ENCODE assay signal across 8 cellular contexts in the genomic region with DNA sequence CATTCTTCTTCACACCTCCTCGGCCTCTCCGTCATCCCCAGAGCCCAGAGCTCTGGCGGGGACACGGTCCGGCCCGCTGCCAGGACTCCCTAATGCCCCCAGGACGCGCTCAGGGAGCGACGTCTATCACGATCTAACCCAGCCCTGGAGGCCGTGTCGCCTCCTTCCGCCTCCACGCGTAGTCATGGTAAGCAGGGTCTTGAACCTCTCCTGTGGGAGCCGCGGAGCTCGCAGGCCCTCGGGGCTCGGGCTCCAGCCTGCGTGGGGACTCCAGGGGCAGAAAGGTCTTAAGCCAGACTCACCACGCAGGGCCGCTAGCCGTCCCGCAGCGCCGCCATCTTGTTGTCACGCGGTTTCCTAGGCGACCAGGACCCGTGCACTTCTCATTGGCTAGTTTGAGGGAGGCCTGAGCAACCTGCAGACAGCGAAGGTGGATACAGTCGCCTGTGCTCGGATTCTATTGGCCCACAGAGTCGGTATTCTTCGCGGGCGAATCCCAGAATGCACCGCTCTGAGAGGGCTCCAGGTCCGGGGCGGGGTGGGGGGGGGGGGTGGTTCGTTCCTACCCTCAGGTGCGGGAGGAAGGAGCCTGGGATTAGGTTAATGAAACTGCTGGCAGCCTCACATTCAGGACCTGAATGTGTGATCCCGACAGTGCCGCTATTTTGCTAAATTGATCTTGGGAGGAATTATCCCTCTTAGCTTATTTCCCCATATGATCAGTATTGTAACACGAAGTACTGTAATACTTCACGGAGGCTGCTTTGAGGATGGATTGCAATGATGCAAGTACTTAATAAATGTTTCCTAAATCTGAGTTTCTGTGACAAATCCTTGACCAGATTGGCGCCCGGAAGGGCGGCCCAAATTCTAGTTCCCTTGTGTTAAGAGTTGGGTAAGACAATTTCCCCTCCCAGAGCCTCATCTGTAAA. TPM values are rescaled to one million over a fixed set of nuclear protein-coding genes. Genes with fewer than 3 reads are reported as not detected.
DNase-seq lines count a peak whose midpoint lies in the region; ATAC-seq and TF ChIP-seq lines count a peak whose summit lies in the region.

A gene with protein sequence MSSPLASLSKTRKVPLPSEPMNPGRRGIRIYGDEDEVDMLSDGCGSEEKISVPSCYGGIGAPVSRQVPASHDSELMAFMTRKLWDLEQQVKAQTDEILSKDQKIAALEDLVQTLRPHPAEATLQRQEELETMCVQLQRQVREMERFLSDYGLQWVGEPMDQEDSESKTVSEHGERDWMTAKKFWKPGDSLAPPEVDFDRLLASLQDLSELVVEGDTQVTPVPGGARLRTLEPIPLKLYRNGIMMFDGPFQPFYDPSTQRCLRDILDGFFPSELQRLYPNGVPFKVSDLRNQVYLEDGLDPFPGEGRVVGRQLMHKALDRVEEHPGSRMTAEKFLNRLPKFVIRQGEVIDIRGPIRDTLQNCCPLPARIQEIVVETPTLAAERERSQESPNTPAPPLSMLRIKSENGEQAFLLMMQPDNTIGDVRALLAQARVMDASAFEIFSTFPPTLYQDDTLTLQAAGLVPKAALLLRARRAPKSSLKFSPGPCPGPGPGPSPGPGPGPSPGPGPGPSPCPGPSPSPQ (minus strand): TSS at position 347 of the 932 bp plus-strand sequence. CDS start 3,753 bp downstream, outside the sequence.

- peaks cover 12% of the 10 kb centered on the region for H3K79me2 ChIP-seq in neural cell (replicated peaks; ENCODE audit: insufficient read depth, low read length)

- peak within 1 kb of the TSS; percentile 98 to 99 for H3K4me3 Mint-ChIP-seq in stimulated activated naive CD8-positive, alpha-beta T cell treated with anti-CD3 and anti-CD28 coated beads, Interleukin-15, amount 100 ng/mL, for 72 hours

- TF ChIP-seq RAD21 in neural cell (conservative IDR thresholded peaks at IDR 0.05): peak; percentile 31

- H3K27me3 Mint-ChIP-seq in stimulated activated naive CD8-positive, alpha-beta T cell treated with anti-CD3 and anti-CD28 coated beads, Interleukin-15, amount 100 ng/mL, for 72 hours: no peaks in the 10 kb centered on the region

- H3K36me3 ChIP-seq in HAP-1 (replicated peaks) (no peaks in the 10 kb centered on the region), MG63 (no peaks in the 10 kb centered on the region), neural cell (ENCODE audit: insufficient read depth, low read length) (no peaks in the 10 kb centered on the region)

- H3K9ac ChIP-seq in neural cell (ENCODE audit: low read length): peak within 1 kb of the TSS; percentile 69

- H3K27me3 ChIP-seq in HAP-1 (ENCODE audit: low read depth): no peaks in the 10 kb centered on the region
- H3K27me3 ChIP-seq in MG63: no peaks in the 10 kb centered on the region
- H3K27me3 ChIP-seq in neural cell (ENCODE audit: insufficient read depth, low read depth, low read length): no peaks in the 10 kb centered on the region

- H3K9me3 Mint-ChIP-seq in stimulated activated naive CD8-positive, alpha-beta T cell treated with anti-CD3 and anti-CD28 coated beads, Interleukin-15, amount 100 ng/mL, for 72 hours: no peaks in the 10 kb centered on the region

- ATAC-seq in stimulated activated naive CD8-positive, alpha-beta T cell treated with anti-CD3 and anti-CD28 coated beads, Interleukin-15, amount 100 ng/mL, for 72 hours: peak; percentile 98

- peak within 1 kb of the TSS; percentile 88 for H3K4me2 ChIP-seq in neural cell (ENCODE audit: low read length)

- no peaks in the 10 kb centered on the region for H4K20me1 ChIP-seq in neural cell (ENCODE audit: insufficient read depth)

- no peak for TF ChIP-seq EP300 in neural cell (conservative IDR thresholded peaks at IDR 0.05; ENCODE audit: poor library complexity, severe bottlenecking)

- peak within 1 kb of the TSS; percentile 88 for H2AFZ ChIP-seq in neural cell (ENCODE audit: low read depth, low read length)

- peaks cover 45% of the 10 kb centered on the region for H3K4me1 Mint-ChIP-seq in stimulated activated naive CD8-positive, alpha-beta T cell treated with anti-CD3 and anti-CD28 coated beads, Interleukin-15, amount 100 ng/mL, for 72 hours

- H3K4me1 ChIP-seq in HAP-1: peaks cover 8% of the 10 kb centered on the region

- in situ Hi-C loops in G401 (cut with HindIII; ENCODE audit: low sequenced_read_pairs): no loop called here
- in situ Hi-C loops in HAP-1 (cut with MboI; ENCODE audit: low sequenced_read_pairs): no loop called here

- no peak within 1 kb of the TSS for H3K27ac ChIP-seq in neural cell (ENCODE audit: low read length)

- no peaks in the 10 kb centered on the region for H3F3A ChIP-seq in neural cell (ENCODE audit: insufficient read depth, low read length, poor library complexity, severe bottlenecking)

- H3K4me3 ChIP-seq in HAP-1 (peak within 1 kb of the TSS; percentile 82), MG63 (peak within 1 kb of the TSS; percentile 82), fibroblast of villous mesenchyme (ENCODE audit: low read depth, low read length) (peak within 1 kb of the TSS; percentile 89), neural cell (ENCODE audit: low read length) (peak within 1 kb of the TSS; percentile 99)

- DNase-seq in G401 (ENCODE audit: low spot score) (peak; percentile 98), HAP-1 (ENCODE audit: low spot score in 2 of 2) (peak; percentile 97 to 98), MG63 (peak; percentile 92), SHP77 (lab: John Stamatoyannopoulos, UW) (peak; percentile 96 to 98), fibroblast of villous mesenchyme (ENCODE audit: low read depth) (peak; percentile 94)
- DNase-seq in activated T-helper 9 cell treated with anti-CD3 and anti-CD28 coated beads, Interleukin-2, amount 50 U/mL, for 16 hours (ENCODE audit: low read depth): peak; percentile 85
- DNase-seq in stimulated activated naive CD8-positive, alpha-beta T cell treated with anti-CD3 and anti-CD28 coated beads, Interleukin-15, amount 100 ng/mL, for 72 hours: peak; percentile 86 to 94

- H3K9me2 ChIP-seq in neural cell (ENCODE audit: insufficient read depth, low read length): no peaks in the 10 kb centered on the region

- peak within 1 kb of the TSS; percentile 93 to 96 for H3K27ac Mint-ChIP-seq in stimulated activated naive CD8-positive, alpha-beta T cell treated with anti-CD3 and anti-CD28 coated beads, Interleukin-15, amount 100 ng/mL, for 72 hours

- TF ChIP-seq CTCF in fibroblast of villous mesenchyme (IDR thresholded peaks at IDR 0.05; ENCODE audit: insufficient read depth, low read depth, low read length) (no peak), neural cell (IDR thresholded peaks at IDR 0.05; ENCODE audit: poor library complexity, severe bottlenecking) (peak; percentile 32)

- H3K9me3 ChIP-seq in HAP-1 (no peaks in the 10 kb centered on the region), MG63 (no peaks in the 10 kb centered on the region), neural cell (ENCODE audit: low read length) (no peaks in the 10 kb centered on the region)

TF ChIP-seq in neural cell, 6 proteins besides CTCF, POLR2A, EP300 and RAD21:
- TF ChIP-seq, protein P1, sequence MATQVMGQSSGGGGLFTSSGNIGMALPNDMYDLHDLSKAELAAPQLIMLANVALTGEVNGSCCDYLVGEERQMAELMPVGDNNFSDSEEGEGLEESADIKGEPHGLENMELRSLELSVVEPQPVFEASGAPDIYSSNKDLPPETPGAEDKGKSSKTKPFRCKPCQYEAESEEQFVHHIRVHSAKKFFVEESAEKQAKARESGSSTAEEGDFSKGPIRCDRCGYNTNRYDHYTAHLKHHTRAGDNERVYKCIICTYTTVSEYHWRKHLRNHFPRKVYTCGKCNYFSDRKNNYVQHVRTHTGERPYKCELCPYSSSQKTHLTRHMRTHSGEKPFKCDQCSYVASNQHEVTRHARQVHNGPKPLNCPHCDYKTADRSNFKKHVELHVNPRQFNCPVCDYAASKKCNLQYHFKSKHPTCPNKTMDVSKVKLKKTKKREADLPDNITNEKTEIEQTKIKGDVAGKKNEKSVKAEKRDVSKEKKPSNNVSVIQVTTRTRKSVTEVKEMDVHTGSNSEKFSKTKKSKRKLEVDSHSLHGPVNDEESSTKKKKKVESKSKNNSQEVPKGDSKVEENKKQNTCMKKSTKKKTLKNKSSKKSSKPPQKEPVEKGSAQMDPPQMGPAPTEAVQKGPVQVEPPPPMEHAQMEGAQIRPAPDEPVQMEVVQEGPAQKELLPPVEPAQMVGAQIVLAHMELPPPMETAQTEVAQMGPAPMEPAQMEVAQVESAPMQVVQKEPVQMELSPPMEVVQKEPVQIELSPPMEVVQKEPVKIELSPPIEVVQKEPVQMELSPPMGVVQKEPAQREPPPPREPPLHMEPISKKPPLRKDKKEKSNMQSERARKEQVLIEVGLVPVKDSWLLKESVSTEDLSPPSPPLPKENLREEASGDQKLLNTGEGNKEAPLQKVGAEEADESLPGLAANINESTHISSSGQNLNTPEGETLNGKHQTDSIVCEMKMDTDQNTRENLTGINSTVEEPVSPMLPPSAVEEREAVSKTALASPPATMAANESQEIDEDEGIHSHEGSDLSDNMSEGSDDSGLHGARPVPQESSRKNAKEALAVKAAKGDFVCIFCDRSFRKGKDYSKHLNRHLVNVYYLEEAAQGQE (IDR thresholded peaks at IDR 0.05; ENCODE audit: borderline replicate concordance): peak; percentile 18
- TF ChIP-seq POLR2AphosphoS5 (IDR thresholded peaks at IDR 0.05): peak; percentile 50
- TF ChIP-seq MXI1 (conservative IDR thresholded peaks at IDR 0.05; ENCODE audit: poor library complexity, severe bottlenecking): peak; percentile 98
- TF ChIP-seq SMC3 (conservative IDR thresholded peaks at IDR 0.05; ENCODE audit: poor library complexity): peak; percentile 51
- no peak for TF ChIP-seq EZH2 (IDR thresholded peaks at IDR 0.05; ENCODE audit: borderline replicate concordance, insufficient read depth, low read length, poor library complexity, severe bottlenecking)
- TF ChIP-seq TAF1 (IDR thresholded peaks at IDR 0.05; ENCODE audit: low read depth): no peak

RNA-seq across cellular contexts. Expression of the gene that starts here (rescaled TPM):
- 21.0 and 27.3 TPM in 2 replicates for total RNA-seq in G401 (2014; rRNA removed; shearing (Covaris generic))
- total RNA-seq in MG63 (2014; rRNA removed; shearing (Covaris generic); ENCODE audit: low replicate concordance): 3.9 and 6.1 TPM in 2 replicates
- total RNA-seq in fibroblast of villous mesenchyme: 2.9 and 5.6 TPM in 2 replicates
- polyA plus RNA-seq in neural cell: 18.5 and 19.4 TPM in 2 replicates
- polyA minus RNA-seq in neural cell: 12.0 and 13.9 TPM in 2 replicates
